ENCODE assay signal across 16 cellular contexts in the genomic region with DNA sequence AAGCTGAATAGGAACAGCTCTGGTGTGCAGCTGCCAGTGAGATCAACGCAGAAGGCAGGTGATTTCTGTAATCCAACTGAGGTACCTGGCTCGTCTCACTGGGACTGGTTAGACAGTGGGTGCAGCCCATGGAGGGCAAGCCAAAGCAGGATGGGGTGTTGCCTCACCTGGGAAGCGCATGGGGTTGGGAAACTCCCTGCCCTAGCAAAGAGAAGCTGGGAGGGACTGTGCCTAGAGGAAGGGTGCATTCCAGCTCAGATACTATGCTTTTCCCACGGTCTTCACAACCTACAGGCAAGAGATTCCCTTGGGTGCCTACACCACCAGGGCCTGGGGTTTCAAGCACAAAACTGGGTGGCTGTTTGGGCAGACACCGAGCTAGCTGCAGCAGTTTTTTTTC.
"Had no signal": no experiment of that assay in that cellular context is flagged by ENCODE, and none has a peak within 500 bp of the region (broad histone marks: within the 10 kb centered on the region; RNA-seq: fewer than 3 reads in every experiment).

No MANE protein-coding gene starts in this region.

- H3K9me3 ChIP-seq: left ventricle myocardium inferior had no signal

- H3K36me3 ChIP-seq: left ventricle myocardium inferior had no signal

- H3K4me1 Mint-ChIP-seq: activated B cell treated with CpG ODN at 0.5 μM for 24 hours; activated CD4-positive, alpha-beta T cell treated with anti-CD3 and anti-CD28 coated beads, Interleukin-2, amount 10 ng/mL, durations not matched to agents 24 days and 14 days; brain had no signal

- H3K27ac Mint-ChIP-seq: activated B cell treated with CpG ODN at 0.5 μM for 24 hours; activated CD4-positive, alpha-beta T cell treated with anti-CD3 and anti-CD28 coated beads, Interleukin-2, amount 10 ng/mL, durations not matched to agents 24 days and 14 days; activated naive CD8-positive, alpha-beta T cell; brain; naive thymus-derived CD8-positive, alpha-beta T cell had no signal

- H3K27ac ChIP-seq: left ventricle myocardium inferior had no signal

- DNase-seq: activated B cell treated with CpG ODN at 0.5 μM for 24 hours; activated CD4-positive, alpha-beta T cell treated with anti-CD3 and anti-CD28 coated beads, Interleukin-2, amount 10 ng/mL, durations not matched to agents 24 days and 14 days; activated gamma-delta T cell treated with Interleukin-2 at 50 U/mL for 16 hours; amygdala; cerebellar nuclear complex; effector CD8-positive, alpha-beta T cell; islet precursor cell; left ventricle myocardium inferior; naive thymus-derived CD8-positive, alpha-beta T cell; small intestine; stimulated activated CD4-positive, alpha-beta T cell treated with anti-CD3 and anti-CD28 coated beads, Interleukin-4, amount 100 ng/mL, for 4 hours; stimulated activated naive CD8-positive, alpha-beta T cell treated with anti-CD3 and anti-CD28 coated beads, Interleukin-15, Interleukin-2, amounts not matched to agents 100 U/mL and 50 U/mL, for 24 hours; T-helper 2 cell; trophoblast cell had no signal

- H3K4me1 ChIP-seq: left ventricle myocardium inferior had no signal

- H3K4me3 ChIP-seq: left ventricle myocardium inferior had no signal

- H3K9me3 Mint-ChIP-seq: activated B cell treated with CpG ODN at 0.5 μM for 24 hours had no signal

- H3K36me3 Mint-ChIP-seq: naive thymus-derived CD8-positive, alpha-beta T cell had no signal

- H3K4me3 Mint-ChIP-seq: activated B cell treated with CpG ODN at 0.5 μM for 24 hours; activated CD4-positive, alpha-beta T cell treated with anti-CD3 and anti-CD28 coated beads, Interleukin-2, amount 10 ng/mL, durations not matched to agents 24 days and 14 days; activated naive CD8-positive, alpha-beta T cell; brain; naive thymus-derived CD8-positive, alpha-beta T cell had no signal

- ATAC-seq: naive thymus-derived CD8-positive, alpha-beta T cell; stimulated activated naive CD8-positive, alpha-beta T cell treated with anti-CD3 and anti-CD28 coated beads, Interleukin-15, Interleukin-2, amounts not matched to agents 100 U/mL and 50 U/mL, for 24 hours had no signal
